Comparison of ENCODE assay signal across 1 cellular context in genomic region chr14:34368971-34369665, GRCh38.
TF ChIP-seq lines count a peak whose summit lies in the region.

No MANE protein-coding gene starts in this region.

TF ChIP-seq in HepG2, 621 proteins besides CTCF, POLR2A, EP300 and RAD21 (continued from another document and continues in another):
- no peak for TF ChIP-seq SETDB1 (CRISPR knock-in tag; IDR thresholded peaks at IDR 0.05; ENCODE audit: borderline replicate concordance)
- no peak for TF ChIP-seq SP4 (CRISPR knock-in tag; IDR thresholded peaks at IDR 0.05)
- TF ChIP-seq GATA4 (IDR thresholded peaks at IDR 0.05; ENCODE audit: borderline replicate concordance, low read depth), result no peak
- TF ChIP-seq SOX13 (IDR thresholded peaks at IDR 0.05), result no peak
- TF ChIP-seq SOX13 (CRISPR knock-in tag; conservative IDR thresholded peaks at IDR 0.05 in 1 of 2, IDR thresholded peaks at IDR 0.05 in 1 of 2), result no peak
- no peak for TF ChIP-seq MLX (CRISPR knock-in tag; IDR thresholded peaks at IDR 0.05)
- TF ChIP-seq, protein P1, sequence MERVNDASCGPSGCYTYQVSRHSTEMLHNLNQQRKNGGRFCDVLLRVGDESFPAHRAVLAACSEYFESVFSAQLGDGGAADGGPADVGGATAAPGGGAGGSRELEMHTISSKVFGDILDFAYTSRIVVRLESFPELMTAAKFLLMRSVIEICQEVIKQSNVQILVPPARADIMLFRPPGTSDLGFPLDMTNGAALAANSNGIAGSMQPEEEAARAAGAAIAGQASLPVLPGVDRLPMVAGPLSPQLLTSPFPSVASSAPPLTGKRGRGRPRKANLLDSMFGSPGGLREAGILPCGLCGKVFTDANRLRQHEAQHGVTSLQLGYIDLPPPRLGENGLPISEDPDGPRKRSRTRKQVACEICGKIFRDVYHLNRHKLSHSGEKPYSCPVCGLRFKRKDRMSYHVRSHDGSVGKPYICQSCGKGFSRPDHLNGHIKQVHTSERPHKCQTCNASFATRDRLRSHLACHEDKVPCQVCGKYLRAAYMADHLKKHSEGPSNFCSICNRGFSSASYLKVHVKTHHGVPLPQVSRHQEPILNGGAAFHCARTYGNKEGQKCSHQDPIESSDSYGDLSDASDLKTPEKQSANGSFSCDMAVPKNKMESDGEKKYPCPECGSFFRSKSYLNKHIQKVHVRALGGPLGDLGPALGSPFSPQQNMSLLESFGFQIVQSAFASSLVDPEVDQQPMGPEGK (CRISPR knock-in tag; IDR thresholded peaks at IDR 0.05), result no peak
- no peak for TF ChIP-seq ZSCAN31 (CRISPR knock-in tag; IDR thresholded peaks at IDR 0.05; ENCODE audit: low read depth)
- TF ChIP-seq MEIS1 (CRISPR knock-in tag; IDR thresholded peaks at IDR 0.05; ENCODE audit: borderline replicate concordance), result no peak
- TF ChIP-seq ZNF598 (CRISPR knock-in tag; IDR thresholded peaks at IDR 0.05; ENCODE audit: borderline replicate concordance), result no peak
- TF ChIP-seq KDM5A (IDR thresholded peaks at IDR 0.05; ENCODE audit: borderline replicate concordance, low read length), result no peak
- no peak for TF ChIP-seq SP5 (CRISPR knock-in tag; IDR thresholded peaks at IDR 0.05; ENCODE audit: borderline replicate concordance, low read depth)
- no peak for TF ChIP-seq MLLT10 (CRISPR knock-in tag; IDR thresholded peaks at IDR 0.05)
- TF ChIP-seq CCAR2 (optimal IDR thresholded peaks at IDR 0.05; ENCODE audit: low read depth, low read length), result no peak
- TF ChIP-seq DMTF1 (CRISPR knock-in tag; IDR thresholded peaks at IDR 0.05), result no peak
- peak; percentile 39; the same call in 1 of the 2 replicates for TF ChIP-seq RFX1 (IDR thresholded peaks at IDR 0.05)
- no peak for TF ChIP-seq DPF2 (CRISPR knock-in tag; IDR thresholded peaks at IDR 0.05; ENCODE audit: borderline replicate concordance, low read depth)
- TF ChIP-seq ZSCAN5A (CRISPR knock-in tag; IDR thresholded peaks at IDR 0.05; ENCODE audit: borderline replicate concordance), result no peak
- TF ChIP-seq ZNF563 (CRISPR knock-in tag; IDR thresholded peaks at IDR 0.05), result no peak
- TF ChIP-seq HDAC1 (CRISPR knock-in tag; IDR thresholded peaks at IDR 0.05), result no peak
- TF ChIP-seq DNMT3B (CRISPR knock-in tag; conservative IDR thresholded peaks at IDR 0.05), result no peak
- no peak for TF ChIP-seq SP140L (CRISPR knock-in tag; IDR thresholded peaks at IDR 0.05; ENCODE audit: borderline replicate concordance)
- no peak for TF ChIP-seq ZSCAN21 (CRISPR knock-in tag; IDR thresholded peaks at IDR 0.05; ENCODE audit: borderline replicate concordance)
- TF ChIP-seq, protein P2, sequence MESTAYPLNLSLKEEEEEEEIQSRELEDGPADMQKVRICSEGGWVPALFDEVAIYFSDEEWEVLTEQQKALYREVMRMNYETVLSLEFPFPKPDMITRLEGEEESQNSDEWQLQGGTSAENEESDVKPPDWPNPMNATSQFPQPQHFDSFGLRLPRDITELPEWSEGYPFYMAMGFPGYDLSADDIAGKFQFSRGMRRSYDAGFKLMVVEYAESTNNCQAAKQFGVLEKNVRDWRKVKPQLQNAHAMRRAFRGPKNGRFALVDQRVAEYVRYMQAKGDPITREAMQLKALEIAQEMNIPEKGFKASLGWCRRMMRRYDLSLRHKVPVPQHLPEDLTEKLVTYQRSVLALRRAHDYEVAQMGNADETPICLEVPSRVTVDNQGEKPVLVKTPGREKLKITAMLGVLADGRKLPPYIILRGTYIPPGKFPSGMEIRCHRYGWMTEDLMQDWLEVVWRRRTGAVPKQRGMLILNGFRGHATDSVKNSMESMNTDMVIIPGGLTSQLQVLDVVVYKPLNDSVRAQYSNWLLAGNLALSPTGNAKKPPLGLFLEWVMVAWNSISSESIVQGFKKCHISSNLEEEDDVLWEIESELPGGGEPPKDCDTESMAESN (CRISPR knock-in tag; conservative IDR thresholded peaks at IDR 0.05), result no peak
- no peak for TF ChIP-seq THAP8 (CRISPR knock-in tag; IDR thresholded peaks at IDR 0.05; ENCODE audit: borderline replicate concordance)
- no peak for TF ChIP-seq ZFX (CRISPR knock-in tag; IDR thresholded peaks at IDR 0.05; ENCODE audit: low read depth)
- no peak for TF ChIP-seq PCBP1 (IDR thresholded peaks at IDR 0.05; ENCODE audit: borderline replicate concordance, low read depth, low read length)
- TF ChIP-seq CAMTA2 (CRISPR knock-in tag; IDR thresholded peaks at IDR 0.05; ENCODE audit: borderline replicate concordance), result no peak
- TF ChIP-seq MTF2 (CRISPR knock-in tag; IDR thresholded peaks at IDR 0.05; ENCODE audit: borderline replicate concordance), result 0 out of 2 replicates have a peak, but pooled peaks have one; percentile 4
- no peak for TF ChIP-seq IRF2 (CRISPR knock-in tag; IDR thresholded peaks at IDR 0.05)
- TF ChIP-seq SKI (IDR thresholded peaks at IDR 0.05; ENCODE audit: partially characterized antibody), result no peak
- no peak for TF ChIP-seq HNRNPH1 (optimal IDR thresholded peaks at IDR 0.05; ENCODE audit: low read depth, low read length)
- TF ChIP-seq, protein P3, sequence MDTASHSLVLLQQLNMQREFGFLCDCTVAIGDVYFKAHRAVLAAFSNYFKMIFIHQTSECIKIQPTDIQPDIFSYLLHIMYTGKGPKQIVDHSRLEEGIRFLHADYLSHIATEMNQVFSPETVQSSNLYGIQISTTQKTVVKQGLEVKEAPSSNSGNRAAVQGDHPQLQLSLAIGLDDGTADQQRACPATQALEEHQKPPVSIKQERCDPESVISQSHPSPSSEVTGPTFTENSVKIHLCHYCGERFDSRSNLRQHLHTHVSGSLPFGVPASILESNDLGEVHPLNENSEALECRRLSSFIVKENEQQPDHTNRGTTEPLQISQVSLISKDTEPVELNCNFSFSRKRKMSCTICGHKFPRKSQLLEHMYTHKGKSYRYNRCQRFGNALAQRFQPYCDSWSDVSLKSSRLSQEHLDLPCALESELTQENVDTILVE (CRISPR knock-in tag; IDR thresholded peaks at IDR 0.05), result no peak
- TF ChIP-seq GTF2F1 (IDR thresholded peaks at IDR 0.05; ENCODE audit: low read length), result no peak
- no peak for TF ChIP-seq NCOA5 (CRISPR knock-in tag; IDR thresholded peaks at IDR 0.05)
- TF ChIP-seq, protein P4, sequence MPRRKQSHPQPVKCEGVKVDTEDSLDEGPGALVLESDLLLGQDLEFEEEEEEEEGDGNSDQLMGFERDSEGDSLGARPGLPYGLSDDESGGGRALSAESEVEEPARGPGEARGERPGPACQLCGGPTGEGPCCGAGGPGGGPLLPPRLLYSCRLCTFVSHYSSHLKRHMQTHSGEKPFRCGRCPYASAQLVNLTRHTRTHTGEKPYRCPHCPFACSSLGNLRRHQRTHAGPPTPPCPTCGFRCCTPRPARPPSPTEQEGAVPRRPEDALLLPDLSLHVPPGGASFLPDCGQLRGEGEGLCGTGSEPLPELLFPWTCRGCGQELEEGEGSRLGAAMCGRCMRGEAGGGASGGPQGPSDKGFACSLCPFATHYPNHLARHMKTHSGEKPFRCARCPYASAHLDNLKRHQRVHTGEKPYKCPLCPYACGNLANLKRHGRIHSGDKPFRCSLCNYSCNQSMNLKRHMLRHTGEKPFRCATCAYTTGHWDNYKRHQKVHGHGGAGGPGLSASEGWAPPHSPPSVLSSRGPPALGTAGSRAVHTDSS (CRISPR knock-in tag; conservative IDR thresholded peaks at IDR 0.05), result no peak
- no peak for TF ChIP-seq MTA3 (CRISPR knock-in tag; IDR thresholded peaks at IDR 0.05)
- 0 out of 2 replicates have a peak, but pooled peaks have one; percentile 66 for TF ChIP-seq PAX8 (CRISPR knock-in tag; IDR thresholded peaks at IDR 0.05; ENCODE audit: borderline replicate concordance)
- no peak for TF ChIP-seq JDP2 (CRISPR knock-in tag; IDR thresholded peaks at IDR 0.05; ENCODE audit: borderline replicate concordance)
- TF ChIP-seq JUND (CRISPR knock-in tag; IDR thresholded peaks at IDR 0.05), result no peak
- no peak for TF ChIP-seq HNRNPUL1 (IDR thresholded peaks at IDR 0.05; ENCODE audit: low read depth, low read length)
- TF ChIP-seq CENPBD1 (CRISPR knock-in tag; IDR thresholded peaks at IDR 0.05; ENCODE audit: borderline replicate concordance, low read depth), result 0 out of 2 replicates have a peak, but pooled peaks have one; percentile 67
- no peak for TF ChIP-seq ZNF577 (CRISPR knock-in tag; IDR thresholded peaks at IDR 0.05; ENCODE audit: borderline replicate concordance, low read depth)
- no peak for TF ChIP-seq SRF (IDR thresholded peaks at IDR 0.05; ENCODE audit: low read depth, low read length)
- TF ChIP-seq ZNF784 (CRISPR knock-in tag; IDR thresholded peaks at IDR 0.05; ENCODE audit: borderline replicate concordance), result no peak
- no peak for TF ChIP-seq ZNF746 (CRISPR knock-in tag; IDR thresholded peaks at IDR 0.05)
- TF ChIP-seq, protein P5, sequence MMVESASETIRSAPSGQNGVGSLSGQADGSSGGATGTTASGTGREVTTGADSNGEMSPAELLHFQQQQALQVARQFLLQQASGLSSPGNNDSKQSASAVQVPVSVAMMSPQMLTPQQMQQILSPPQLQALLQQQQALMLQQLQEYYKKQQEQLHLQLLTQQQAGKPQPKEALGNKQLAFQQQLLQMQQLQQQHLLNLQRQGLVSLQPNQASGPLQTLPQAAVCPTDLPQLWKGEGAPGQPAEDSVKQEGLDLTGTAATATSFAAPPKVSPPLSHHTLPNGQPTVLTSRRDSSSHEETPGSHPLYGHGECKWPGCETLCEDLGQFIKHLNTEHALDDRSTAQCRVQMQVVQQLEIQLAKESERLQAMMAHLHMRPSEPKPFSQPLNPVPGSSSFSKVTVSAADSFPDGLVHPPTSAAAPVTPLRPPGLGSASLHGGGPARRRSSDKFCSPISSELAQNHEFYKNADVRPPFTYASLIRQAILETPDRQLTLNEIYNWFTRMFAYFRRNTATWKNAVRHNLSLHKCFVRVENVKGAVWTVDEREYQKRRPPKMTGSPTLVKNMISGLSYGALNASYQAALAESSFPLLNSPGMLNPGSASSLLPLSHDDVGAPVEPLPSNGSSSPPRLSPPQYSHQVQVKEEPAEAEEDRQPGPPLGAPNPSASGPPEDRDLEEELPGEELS (CRISPR knock-in tag; IDR thresholded peaks at IDR 0.05), result no peak
- TF ChIP-seq ZSCAN29 (CRISPR knock-in tag; conservative IDR thresholded peaks at IDR 0.05), result 0 out of 2 replicates have a peak, but pooled peaks have one; percentile 23
- no peak for TF ChIP-seq FOXO1 (CRISPR knock-in tag; IDR thresholded peaks at IDR 0.05)
- no peak for TF ChIP-seq ZMAT3 (CRISPR knock-in tag; conservative IDR thresholded peaks at IDR 0.05)
- TF ChIP-seq ZBTB3 (CRISPR knock-in tag; IDR thresholded peaks at IDR 0.05; ENCODE audit: borderline replicate concordance, low read depth), result no peak
